ENCODE assay signal across 8 cellular contexts in genomic region chr1:220093361-220094015, GRCh38. TPM values are rescaled to one million over a fixed set of nuclear protein-coding genes. Genes with fewer than 3 reads are reported as not detected.
DNase-seq lines count a peak whose midpoint lies in the region; ATAC-seq and TF ChIP-seq lines count a peak whose summit lies in the region.

No MANE protein-coding gene starts in this region.

- H3K4me3 Mint-ChIP-seq in activated CD4-positive, alpha-beta T cell treated with anti-CD3 and anti-CD28 coated beads, Interleukin-2, amount 10 ng/mL, durations not matched to agents 7 days and 5 days: no peak overlapping the region
- H3K4me3 Mint-ChIP-seq in activated CD8-positive, alpha-beta T cell treated with anti-CD3 and anti-CD28 coated beads, Interleukin-2, amount 10 ng/mL, durations not matched to agents 7 days and 5 days: peak overlapping the region; percentile 78
- H3K4me3 Mint-ChIP-seq in natural killer cell: peak overlapping the region; percentile 80

- CTCF ChIA-PET in activated CD4-positive, alpha-beta T cell treated with anti-CD3 and anti-CD28 coated beads, Interleukin-2, amount 10 ng/mL, durations not matched to agents 7 days and 5 days (lab: Charles Lee): interaction anchor here (0.9 kb wide), 1 partner anchor 14 kb away, joined by 3 read pairs; no protein-coding TSS in a partner anchor
- CTCF ChIA-PET in activated CD8-positive, alpha-beta T cell treated with anti-CD3 and anti-CD28 coated beads, Interleukin-2, amount 10 ng/mL, durations not matched to agents 7 days and 5 days (lab: Charles Lee): interaction anchor here (0.6 to 0.7 kb wide), 2 partner anchors 8 to 51 kb away, joined by 3 read pairs; no protein-coding TSS in a partner anchor

- H3K36me3 Mint-ChIP-seq in activated CD4-positive, alpha-beta T cell treated with anti-CD3 and anti-CD28 coated beads, Interleukin-2, amount 10 ng/mL, durations not matched to agents 7 days and 5 days (ENCODE audit: low read depth): peaks cover 21% of the 10 kb centered on the region
- H3K36me3 Mint-ChIP-seq in activated CD8-positive, alpha-beta T cell treated with anti-CD3 and anti-CD28 coated beads, Interleukin-2, amount 10 ng/mL, durations not matched to agents 7 days and 5 days (ENCODE audit: low read depth): peaks cover 24% of the 10 kb centered on the region
- no peaks in the 10 kb centered on the region for H3K36me3 Mint-ChIP-seq in natural killer cell

- ATAC-seq in HG03175 (IDR thresholded peaks at IDR 0.05; ENCODE audit: unreplicated experiment) (peak; percentile 6), natural killer cell (no peak), HG03354 (IDR thresholded peaks at IDR 0.05; ENCODE audit: poor library complexity, severe bottlenecking, unreplicated experiment) (no peak), GM19397 (IDR thresholded peaks at IDR 0.05; ENCODE audit: unreplicated experiment) (no peak)
- ATAC-seq in activated CD8-positive, alpha-beta T cell treated with anti-CD3 and anti-CD28 coated beads, Interleukin-2, amount 10 ng/mL, durations not matched to agents 7 days and 5 days: no peak

- POLR2A ChIA-PET in activated CD4-positive, alpha-beta T cell treated with anti-CD3 and anti-CD28 coated beads, Interleukin-2, amount 10 ng/mL, durations not matched to agents 7 days and 5 days (lab: Charles Lee): no interaction called here
- POLR2A ChIA-PET in activated CD8-positive, alpha-beta T cell treated with anti-CD3 and anti-CD28 coated beads, Interleukin-2, amount 10 ng/mL, durations not matched to agents 7 days and 5 days (lab: Charles Lee): interaction anchor here (1.1 to 1.3 kb wide), 2 partner anchors 47 to 179 kb away, joined by 3 to 4 read pairs; partner anchors contain the start of genes EPRS1 and RAB3GAP2

- no peaks in the 10 kb centered on the region for H3K9me3 Mint-ChIP-seq in activated CD4-positive, alpha-beta T cell treated with anti-CD3 and anti-CD28 coated beads, Interleukin-2, amount 10 ng/mL, durations not matched to agents 7 days and 5 days
- H3K9me3 Mint-ChIP-seq in activated CD8-positive, alpha-beta T cell treated with anti-CD3 and anti-CD28 coated beads, Interleukin-2, amount 10 ng/mL, durations not matched to agents 7 days and 5 days (ENCODE audit: insufficient read depth): no peaks in the 10 kb centered on the region
- no peaks in the 10 kb centered on the region for H3K9me3 Mint-ChIP-seq in natural killer cell

- peaks cover 33% of the 10 kb centered on the region for H3K4me1 Mint-ChIP-seq in activated CD4-positive, alpha-beta T cell treated with anti-CD3 and anti-CD28 coated beads, Interleukin-2, amount 10 ng/mL, durations not matched to agents 7 days and 5 days
- peaks cover 24% of the 10 kb centered on the region for H3K4me1 Mint-ChIP-seq in activated CD8-positive, alpha-beta T cell treated with anti-CD3 and anti-CD28 coated beads, Interleukin-2, amount 10 ng/mL, durations not matched to agents 7 days and 5 days (ENCODE audit: low read depth)
- H3K4me1 Mint-ChIP-seq in natural killer cell: peaks cover 23 to 29% of the 10 kb centered on the region in 2 donors

- H3K27me3 Mint-ChIP-seq in activated CD4-positive, alpha-beta T cell treated with anti-CD3 and anti-CD28 coated beads, Interleukin-2, amount 10 ng/mL, durations not matched to agents 7 days and 5 days: no peaks in the 10 kb centered on the region
- H3K27me3 Mint-ChIP-seq in activated CD8-positive, alpha-beta T cell treated with anti-CD3 and anti-CD28 coated beads, Interleukin-2, amount 10 ng/mL, durations not matched to agents 7 days and 5 days (ENCODE audit: low read depth): peaks cover 2% of the 10 kb centered on the region
- H3K27me3 Mint-ChIP-seq in natural killer cell (ENCODE audit: low read depth in 2 of 2): no peaks in the 10 kb centered on the region

- no peak for DNase-seq in activated CD4-positive, alpha-beta T cell treated with anti-CD3 and anti-CD28 coated beads, Interleukin-2, amount 10 ng/mL, durations not matched to agents 7 days and 5 days
- no peak for DNase-seq in activated CD4-positive, alpha-beta T cell treated with anti-CD3 and anti-CD28 coated beads, Interleukin-2, amount 50 U/mL, for 48 hours
- DNase-seq in activated CD8-positive, alpha-beta T cell treated with anti-CD3 and anti-CD28 coated beads, Interleukin-2, amount 10 ng/mL, durations not matched to agents 7 days and 5 days: no peak
- DNase-seq in natural killer cell (no peak), NCI-H446 treated with DMSO at 0.1 percent for 48 hours (lab: John Stamatoyannopoulos, UW) (no peak)

- no peak for TF ChIP-seq CTCF in natural killer cell (IDR thresholded peaks at IDR 0.05)

- H3K27ac Mint-ChIP-seq in activated CD4-positive, alpha-beta T cell treated with anti-CD3 and anti-CD28 coated beads, Interleukin-2, amount 10 ng/mL, durations not matched to agents 7 days and 5 days: peak overlapping the region; percentile 46
- no peak overlapping the region for H3K27ac Mint-ChIP-seq in activated CD8-positive, alpha-beta T cell treated with anti-CD3 and anti-CD28 coated beads, Interleukin-2, amount 10 ng/mL, durations not matched to agents 7 days and 5 days
- peak overlapping the region; percentile 34 to 58 for H3K27ac Mint-ChIP-seq in natural killer cell

- intact Hi-C loops in natural killer cell (cut with micrococcal nuclease): loop anchor here (1.0 kb wide), 1 partner anchor 47 kb away; the partner anchor contains the start of gene EPRS1

RNA-seq across cellular contexts. Expression of gene IARS2, which starts 0.4 kb away (rescaled TPM):
- total RNA-seq in activated CD4-positive, alpha-beta T cell treated with anti-CD3 and anti-CD28 coated beads, Interleukin-2, amount 10 ng/mL, durations not matched to agents 7 days and 5 days: 10 to 100 TPM; 55.4 to 55.8 TPM
- total RNA-seq in activated CD8-positive, alpha-beta T cell treated with anti-CD3 and anti-CD28 coated beads, Interleukin-2, amount 10 ng/mL, durations not matched to agents 7 days and 5 days: 10 to 100 TPM; 54.8 to 57.9 TPM
- 10 to 100 TPM; 27.5 to 35.0 (median 34.0) TPM for total RNA-seq in natural killer cell

RNA-seq across cellular contexts. Expression of gene BPNT1, which starts 3.9 kb away (rescaled TPM):
- 10 to 100 TPM; 23.4 to 23.8 TPM for total RNA-seq in activated CD4-positive, alpha-beta T cell treated with anti-CD3 and anti-CD28 coated beads, Interleukin-2, amount 10 ng/mL, durations not matched to agents 7 days and 5 days
- 10 to 100 TPM; 19.7 to 26.3 TPM for total RNA-seq in activated CD8-positive, alpha-beta T cell treated with anti-CD3 and anti-CD28 coated beads, Interleukin-2, amount 10 ng/mL, durations not matched to agents 7 days and 5 days
- 10 to 100 TPM in 1 of 3 donors, 1 to 10 TPM in 2; 8.8 to 11.6 (median 8.9) TPM for total RNA-seq in natural killer cell

RNA-seq across cellular contexts. Expression of gene EPRS1, which starts 47.2 kb away (rescaled TPM):
- total RNA-seq in activated CD4-positive, alpha-beta T cell treated with anti-CD3 and anti-CD28 coated beads, Interleukin-2, amount 10 ng/mL, durations not matched to agents 7 days and 5 days: 100 to 1,000 TPM; 112 to 135 TPM
- total RNA-seq in activated CD8-positive, alpha-beta T cell treated with anti-CD3 and anti-CD28 coated beads, Interleukin-2, amount 10 ng/mL, durations not matched to agents 7 days and 5 days: 100 to 1,000 TPM; 115 to 116 TPM
- total RNA-seq in natural killer cell: 10 to 100 TPM; 46.8 to 61.2 (median 47.4) TPM
